ENCODE assay signal across 14 cellular contexts in genomic region chr5:79697222-79698164, GRCh38. TPM values are rescaled to one million over a fixed set of nuclear protein-coding genes. Genes with fewer than 3 reads are reported as not detected.
A peak's percentile ranks its signal among the peaks of the same experiment; 100 is the strongest.
DNase-seq lines count a peak whose midpoint lies in the region; ATAC-seq, FAIRE-seq and TF ChIP-seq lines count a peak whose summit lies in the region.
"Had no signal": no experiment of that assay in that cellular context is flagged by ENCODE, and none has a peak within 500 bp of the region (broad histone marks: within the 10 kb centered on the region; RNA-seq: fewer than 3 reads in every experiment).

No MANE protein-coding gene starts in this region.

- H3K4me3 ChIP-seq in HL-60 (replicated peaks; ENCODE audit: insufficient read depth, low read length) (no peak overlapping the region), kidney (ENCODE audit: low read length in 2 of 2) (no peak overlapping the region), coronary artery (no peak overlapping the region)
- H3K4me3 ChIP-seq: stomach had no signal

- no peaks in the 10 kb centered on the region for H3K9me3 ChIP-seq in kidney (ENCODE audit: control insufficient read depth in 1 of 2, low read length in 2 of 2)
- H3K9me3 ChIP-seq: stomach had no signal

- no peak for TF ChIP-seq CTCF in CD14-positive monocyte (IDR thresholded peaks at IDR 0.05)
- no peak for TF ChIP-seq CTCF in HL-60 (IDR thresholded peaks at IDR 0.05; ENCODE audit: insufficient read depth, low read length)
- TF ChIP-seq CTCF in kidney (IDR thresholded peaks at IDR 0.05; ENCODE audit: borderline replicate concordance, extremely low read depth, insufficient read depth) = no peak
- no peak for TF ChIP-seq CTCF in coronary artery (IDR thresholded peaks at IDR 0.05)

- intact Hi-C loops in CD14-positive monocyte (cut with micrococcal nuclease) (no loop called here), kidney (cut with DNase I) (no loop called here)

- H3K36me3 Mint-ChIP-seq in CD14-positive monocyte = peaks cover 0 to 3% of the 10 kb centered on the region in 2 donors
- H3K36me3 Mint-ChIP-seq: CD8-positive, alpha-beta T cell; natural killer cell had no signal

- H3K27me3 ChIP-seq in HL-60 (ENCODE audit: insufficient read depth, poor library complexity, severe bottlenecking) = no peaks in the 10 kb centered on the region
- H3K27me3 ChIP-seq: stomach had no signal

- no peaks in the 10 kb centered on the region for H3K4me1 ChIP-seq in kidney (ENCODE audit: control insufficient read depth in 1 of 2, insufficient read depth in 1 of 2, low read depth in 1 of 2, low read length in 2 of 2)

- H3K27me3 Mint-ChIP-seq in CD14-positive monocyte (ENCODE audit: low read depth in 3 of 3) = peaks cover 0 to 3% (median 0%) of the 10 kb centered on the region in 3 donors

- peaks cover 55% of the 10 kb centered on the region for H3K4me1 Mint-ChIP-seq in CD14-positive monocyte

- peak overlapping the region; percentile 24 to 64 for H3K4me3 Mint-ChIP-seq in CD14-positive monocyte
- H3K4me3 Mint-ChIP-seq: CD8-positive, alpha-beta T cell; natural killer cell had no signal

- ATAC-seq in HG02759 (IDR thresholded peaks at IDR 0.05; ENCODE audit: unreplicated experiment) = no peak
- no peak for ATAC-seq in GM21786 (IDR thresholded peaks at IDR 0.05; ENCODE audit: unreplicated experiment)
- ATAC-seq: CD8-positive, alpha-beta T cell; natural killer cell had no signal

- no peaks in the 10 kb centered on the region for H3K36me3 ChIP-seq in kidney (ENCODE audit: control insufficient read depth in 1 of 2, insufficient read depth in 2 of 2, low read length in 2 of 2)
- H3K36me3 ChIP-seq: stomach had no signal

- peak; percentile 49 for FAIRE-seq in kidney (lab: Jason Lieb, UNC)

- peak overlapping the region; percentile 78 to 91 (median 85) for H3K27ac Mint-ChIP-seq in CD14-positive monocyte
- H3K27ac Mint-ChIP-seq: CD8-positive, alpha-beta T cell; natural killer cell had no signal

- DNase-seq in CD14-positive monocyte (ENCODE audit: low spot score) (peak; percentile 55), HL-60 (ENCODE audit: low read depth in 1 of 2, low spot score in 1 of 2) (peak; percentile 3 to 61), amniotic epithelial cell (ENCODE audit: low read depth) (peak; percentile 84), kidney (no peak), coronary artery (ENCODE audit: low spot score) (no peak)
- DNase-seq in activated naive CD4-positive, alpha-beta T cell treated with Interleukin-2 at 50 U/mL for 16 hours = no peak
- DNase-seq: activated CD4-positive, alpha-beta T cell treated with anti-CD3 and anti-CD28 coated beads for 1 hour; activated gamma-delta T cell treated with Interleukin-2 at 50 U/mL for 16 hours; CD8-positive, alpha-beta T cell; natural killer cell; NCI-H1930; stomach had no signal

- H3K9me3 Mint-ChIP-seq in CD14-positive monocyte = no peaks in the 10 kb centered on the region
- H3K9me3 Mint-ChIP-seq: CD8-positive, alpha-beta T cell; natural killer cell had no signal

- peak overlapping the region; percentile 21; the same call in 1 of the 2 replicates for H3K27ac ChIP-seq in HL-60 (replicated peaks)
- no peak overlapping the region for H3K27ac ChIP-seq in kidney (ENCODE audit: low read depth in 2 of 2, low read length in 2 of 2)
- no peak overlapping the region for H3K27ac ChIP-seq in coronary artery
- H3K27ac ChIP-seq: stomach had no signal

- no peak overlapping the region for H3K9ac ChIP-seq in kidney (ENCODE audit: low read length in 2 of 2)

RNA-seq across cellular contexts. Expression of gene CMYA5, which starts 7.9 kb away (rescaled TPM):
- polyA plus RNA-seq in CD14-positive monocyte (under 1 TPM in 1 of 2 donors, not detected in 1; 0.01 TPM), kidney (ENCODE audit: insufficient read depth, low read depth, low replicate concordance) (6.5 TPM)
- 6.1 TPM for total RNA-seq in kidney

Comparison
In these comparisons a context has a peak if more than half of its experiments do, and no peak if none do; other contexts are left out.
1. DNase-seq: peak in CD14-positive monocyte (single experiment), HL-60 (2 of 2) and amniotic epithelial cell (single experiment); none in kidney (single experiment), coronary artery (single experiment) and activated naive CD4-positive, alpha-beta T cell treated with Interleukin-2 at 50 U/mL for 16 hours (single experiment).